Comparison of ENCODE assay signal across 32 cellular contexts in the genomic region with DNA sequence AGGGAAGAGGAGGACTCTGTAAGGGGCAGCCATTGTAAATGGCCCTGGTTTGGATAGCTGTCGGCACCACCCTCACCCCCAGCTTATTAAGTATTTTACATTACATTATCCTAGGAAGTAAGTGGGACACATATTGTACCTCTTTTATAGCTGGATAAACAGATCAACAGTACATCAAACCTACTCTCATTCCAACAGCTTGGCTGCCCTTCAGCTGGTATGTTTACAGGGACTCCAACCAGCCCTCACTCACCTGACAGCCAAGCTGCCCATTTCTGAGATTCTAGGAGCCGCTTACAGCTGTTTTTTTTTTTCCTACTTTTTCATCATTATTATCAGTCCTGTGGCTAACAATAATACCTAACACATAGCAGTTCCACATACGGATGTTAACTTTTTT.
"Had no signal": no experiment of that assay in that cellular context is flagged by ENCODE, and none has a peak within 500 bp of the region (broad histone marks: within the 10 kb centered on the region; RNA-seq: fewer than 3 reads in every experiment).

No MANE protein-coding gene starts in this region.

- H3K4me1 ChIP-seq: gastrocnemius medialis, testis, transverse colon had no signal

- H2AFZ ChIP-seq: neural progenitor cell had no signal

- H3K36me3 ChIP-seq: gastrocnemius medialis, neural progenitor cell, transverse colon, WERI-Rb-1 had no signal

- DNase-seq: activated CD4-positive, alpha-beta T cell treated with anti-CD3 and anti-CD28 coated beads for 48 hours; activated CD4-positive, alpha-beta T cell treated with anti-CD3 and anti-CD28 coated beads, Interleukin-2, amount 50 U/mL, for 48 hours; activated CD8-positive, alpha-beta memory T cell treated with anti-CD3 and anti-CD28 coated beads for 24 hours; activated gamma-delta T cell; activated naive CD4-positive, alpha-beta T cell treated with anti-CD3 and anti-CD28 coated beads, Interleukin-2, amount 10 ng/mL, durations not matched to agents 7 days and 5 days; activated naive CD8-positive, alpha-beta T cell treated with anti-CD3 and anti-CD28 coated beads, Interleukin-2, amount 50 U/mL, for 24 hours; activated T-cell treated with anti-CD3 and anti-CD28 coated beads, Interleukin-2, amount 50 U/mL, for 1 hour; amygdala; caudate nucleus; cortex of kidney; effector memory CD8-positive, alpha-beta T cell; gastrocnemius medialis; hippocampal formation; kidney; left colon; mammary epithelial cell; naive B cell; posterior cingulate gyrus; retina; stimulated activated CD4-positive, alpha-beta T cell treated with anti-CD3 and anti-CD28 coated beads, Interleukin-1b, Interleukin-23, amount 100 ng/mL, for 48 hours; stimulated activated CD4-positive, alpha-beta T cell treated with anti-CD3 and anti-CD28 coated beads, Interleukin-4, amount 100 ng/mL, for 4 hours; stimulated activated naive CD8-positive, alpha-beta T cell treated with anti-CD3 and anti-CD28 coated beads, Interleukin-15, Interleukin-2, amounts not matched to agents 100 U/mL and 50 U/mL, for 24 hours; T-helper 1 cell; T-helper 9 cell; testis; transverse colon; WERI-Rb-1 had no signal

- H3K4me3 ChIP-seq: gastrocnemius medialis, neural progenitor cell, smooth muscle cell, testis, transverse colon had no signal

- H3K27me3 ChIP-seq: gastrocnemius medialis, neural progenitor cell, testis, transverse colon had no signal

- H3K9me3 Mint-ChIP-seq: activated naive CD8-positive, alpha-beta T cell treated with anti-CD3 and anti-CD28 coated beads, Interleukin-2, amount 50 U/mL, for 24 hours; effector memory CD8-positive, alpha-beta T cell; naive B cell had no signal

- FAIRE-seq: kidney, TTC549 had no signal

- H3K27ac Mint-ChIP-seq: activated naive CD4-positive, alpha-beta T cell treated with anti-CD3 and anti-CD28 coated beads, Interleukin-2, amount 10 ng/mL, durations not matched to agents 7 days and 5 days; activated naive CD8-positive, alpha-beta T cell treated with anti-CD3 and anti-CD28 coated beads, Interleukin-2, amount 50 U/mL, for 24 hours; effector memory CD8-positive, alpha-beta T cell; mesothelial cell of epicardium; neural progenitor cell had no signal

- H3K4me3 Mint-ChIP-seq: activated naive CD4-positive, alpha-beta T cell treated with anti-CD3 and anti-CD28 coated beads, Interleukin-2, amount 10 ng/mL, durations not matched to agents 7 days and 5 days; activated naive CD8-positive, alpha-beta T cell treated with anti-CD3 and anti-CD28 coated beads, Interleukin-2, amount 50 U/mL, for 24 hours; effector memory CD8-positive, alpha-beta T cell; mesothelial cell of epicardium; naive B cell; neural progenitor cell had no signal

- ATAC-seq: activated CD4-positive, CD25-positive, alpha-beta regulatory T cell treated with anti-CD3 and anti-CD28 coated beads, Interleukin-2, amount 50 U/mL, for 24 hours; activated naive CD8-positive, alpha-beta T cell treated with anti-CD3 and anti-CD28 coated beads, Interleukin-2, amount 50 U/mL, for 24 hours; effector memory CD8-positive, alpha-beta T cell; gastrocnemius medialis; left colon; stimulated activated naive CD8-positive, alpha-beta T cell treated with anti-CD3 and anti-CD28 coated beads, Interleukin-15, Interleukin-2, amounts not matched to agents 100 U/mL and 50 U/mL, for 24 hours had no signal

- H3K27ac ChIP-seq: gastrocnemius medialis, neural progenitor cell, testis, transverse colon, WERI-Rb-1 had no signal

- H3K36me3 Mint-ChIP-seq: naive B cell had no signal

- H3K9ac ChIP-seq: neural progenitor cell had no signal

- H3K9me3 ChIP-seq: gastrocnemius medialis, testis, transverse colon had no signal

- H3K4me2 ChIP-seq: neural progenitor cell, smooth muscle cell had no signal

- H3K27me3 Mint-ChIP-seq: activated naive CD4-positive, alpha-beta T cell treated with anti-CD3 and anti-CD28 coated beads, Interleukin-2, amount 10 ng/mL, durations not matched to agents 7 days and 5 days; activated naive CD8-positive, alpha-beta T cell treated with anti-CD3 and anti-CD28 coated beads, Interleukin-2, amount 50 U/mL, for 24 hours; naive B cell had no signal
